ENCODE assay signal across 8 cellular contexts in the genomic region with DNA sequence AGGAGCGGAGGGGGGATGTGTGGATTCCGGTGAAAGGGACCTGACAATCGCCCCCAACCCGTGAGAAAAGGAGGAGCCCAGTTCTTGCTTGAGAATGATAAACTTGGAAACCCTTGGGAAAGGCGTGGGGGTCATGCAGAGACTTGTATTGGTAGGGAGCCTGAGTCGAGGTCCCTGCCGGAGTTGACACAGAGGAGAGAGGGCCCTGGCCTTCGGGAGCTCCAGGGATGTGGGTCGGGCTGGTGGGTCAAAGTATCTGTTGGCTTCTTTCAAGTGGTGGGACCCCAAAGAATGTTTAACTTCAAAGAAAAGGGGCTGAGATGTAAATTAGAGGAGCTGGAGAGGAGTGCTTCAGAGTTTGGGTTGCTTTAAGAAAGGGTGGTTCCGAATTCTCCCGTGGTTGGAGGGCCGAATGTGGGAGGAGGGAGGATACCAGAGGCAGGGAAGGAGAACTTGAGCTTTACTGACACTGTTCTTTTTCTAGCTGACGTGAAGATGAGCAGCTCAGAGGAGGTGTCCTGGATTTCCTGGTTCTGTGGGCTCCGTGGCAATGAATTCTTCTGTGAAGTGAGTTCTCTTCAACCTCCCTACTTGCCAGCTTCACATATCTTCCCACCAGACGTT. TPM values are rescaled to one million over a fixed set of nuclear protein-coding genes. Genes with fewer than 3 reads are reported as not detected.
DNase-seq lines count a peak whose midpoint lies in the region; ATAC-seq and TF ChIP-seq lines count a peak whose summit lies in the region.

No MANE protein-coding gene starts in this region.

- H3K4me1 ChIP-seq in mononuclear cell (ENCODE audit: insufficient read depth, low read length) = peaks cover 53% of the 10 kb centered on the region

- peak overlapping the region; percentile 86 for H3K4me3 ChIP-seq in mononuclear cell (ENCODE audit: low read length)

- no peak for ATAC-seq in stimulated activated naive CD8-positive, alpha-beta T cell treated with anti-CD3 and anti-CD28 coated beads, Interleukin-15, Interleukin-2, amounts not matched to agents 100 U/mL and 50 U/mL, for 24 hours
- ATAC-seq in HG03439 (IDR thresholded peaks at IDR 0.05; ENCODE audit: unreplicated experiment) = no peak

- CTCF ChIA-PET in MCF 10A (lab: Yijun Ruan, JAX) = interaction anchor here (0.6 to 1.1 kb wide), 6 partner anchors 12 to 1132 kb away, joined by 3 to 5 read pairs (median 3); no protein-coding TSS in a partner anchor

- H3K4me1 Mint-ChIP-seq in stimulated activated naive CD8-positive, alpha-beta T cell treated with anti-CD3 and anti-CD28 coated beads, Interleukin-15, Interleukin-2, amounts not matched to agents 100 ng/mL and 50 ng/mL, for 24 hours (ENCODE audit: low read depth) = peaks cover 65% of the 10 kb centered on the region
- H3K4me1 Mint-ChIP-seq in MCF 10A (ENCODE audit: insufficient read depth, unreplicated experiment) = peaks cover 25% of the 10 kb centered on the region

- no peaks in the 10 kb centered on the region for H3K9me3 Mint-ChIP-seq in stimulated activated naive CD8-positive, alpha-beta T cell treated with anti-CD3 and anti-CD28 coated beads, Interleukin-15, Interleukin-2, amounts not matched to agents 100 ng/mL and 50 ng/mL, for 24 hours
- no peaks in the 10 kb centered on the region for H3K9me3 Mint-ChIP-seq in MCF 10A (ENCODE audit: unreplicated experiment)

- POLR2A ChIA-PET in MCF 10A (lab: Yijun Ruan, JAX) = interaction anchor here (0.5 to 7.9 kb wide), 18 partner anchors 11 to 529 kb away, joined by 3 to 263 read pairs (median 4); a partner anchor contains a TSS

- no peaks in the 10 kb centered on the region for H3K27me3 Mint-ChIP-seq in stimulated activated naive CD8-positive, alpha-beta T cell treated with anti-CD3 and anti-CD28 coated beads, Interleukin-15, Interleukin-2, amounts not matched to agents 100 ng/mL and 50 ng/mL, for 24 hours
- H3K27me3 Mint-ChIP-seq in MCF 10A (ENCODE audit: insufficient read depth, unreplicated experiment) = no peaks in the 10 kb centered on the region

- peak overlapping the region; percentile 98 for H3K4me3 Mint-ChIP-seq in stimulated activated naive CD8-positive, alpha-beta T cell treated with anti-CD3 and anti-CD28 coated beads, Interleukin-15, Interleukin-2, amounts not matched to agents 100 ng/mL and 50 ng/mL, for 24 hours
- H3K4me3 Mint-ChIP-seq in MCF 10A (ENCODE audit: unreplicated experiment) = peak overlapping the region; percentile 99

- H3K27me3 ChIP-seq in mononuclear cell (ENCODE audit: insufficient read depth, low read length) = no peaks in the 10 kb centered on the region

- no peak for TF ChIP-seq CTCF in MCF 10A (IDR thresholded peaks at IDR 0.05; ENCODE audit: unreplicated experiment)

- no peak for DNase-seq in stimulated activated naive CD8-positive, alpha-beta T cell treated with anti-CD3 and anti-CD28 coated beads, Interleukin-15, Interleukin-2, amounts not matched to agents 100 U/mL and 50 U/mL, for 24 hours
- DNase-seq in MCF 10A (ENCODE audit: unreplicated experiment) (no peak), NCI-H1694 treated with DMSO at 0.1 percent for 48 hours (lab: John Stamatoyannopoulos, UW) (no peak), UCSD-AML1 (lab: John Stamatoyannopoulos, UW; ENCODE audit: unreplicated experiment) (no peak), SHP77 treated with DMSO at 0.1 percent for 48 hours (lab: John Stamatoyannopoulos, UW) (no peak)

- BruUV-seq in MCF 10A (replicated peaks; lab: Mats Ljungman, UMichigan) = no TSS peak

- peaks cover 81% of the 10 kb centered on the region for H3K36me3 Mint-ChIP-seq in stimulated activated naive CD8-positive, alpha-beta T cell treated with anti-CD3 and anti-CD28 coated beads, Interleukin-15, Interleukin-2, amounts not matched to agents 100 ng/mL and 50 ng/mL, for 24 hours (ENCODE audit: low read depth)
- peaks cover 78% of the 10 kb centered on the region for H3K36me3 Mint-ChIP-seq in MCF 10A (ENCODE audit: insufficient read depth, unreplicated experiment)

- H3K27ac Mint-ChIP-seq in stimulated activated naive CD8-positive, alpha-beta T cell treated with anti-CD3 and anti-CD28 coated beads, Interleukin-15, Interleukin-2, amounts not matched to agents 100 ng/mL and 50 ng/mL, for 24 hours = peak overlapping the region; percentile 97
- peak overlapping the region; percentile 99 for H3K27ac Mint-ChIP-seq in MCF 10A (ENCODE audit: low read depth, unreplicated experiment)

- H3K9me3 ChIP-seq in mononuclear cell (ENCODE audit: low read depth, low read length) = no peaks in the 10 kb centered on the region

- intact Hi-C loops in MCF 10A (cut with micrococcal nuclease) = no loop called here

RNA-seq across cellular contexts. Expression of a gene that starts 0.6 kb away (rescaled TPM):
- 197 and 209 TPM in 2 replicates for total RNA-seq in MCF 10A (2022)
- 124 TPM for total RNA-seq in mononuclear cell

RNA-seq across cellular contexts. Expression of a gene that starts 1.7 kb away (rescaled TPM):
- total RNA-seq in MCF 10A (2022) (13.0 and 13.6 TPM in 2 replicates), mononuclear cell (11.9 TPM)

RNA-seq across cellular contexts. Expression of a gene that starts 3.3 kb away (rescaled TPM):
- 14.4 and 16.0 TPM in 2 replicates for total RNA-seq in MCF 10A (2022)
- 9.8 TPM for total RNA-seq in mononuclear cell

RNA-seq across cellular contexts. Expression of a gene that starts 5.9 kb away (rescaled TPM):
- 15.5 and 16.6 TPM in 2 replicates for total RNA-seq in MCF 10A (2022)
- 14.6 TPM for total RNA-seq in mononuclear cell

RNA-seq across cellular contexts. Expression of a gene that starts 10.8 kb away (rescaled TPM):
- total RNA-seq in MCF 10A (2022) (5.0 and 5.2 TPM in 2 replicates), mononuclear cell (3.0 TPM)
